Comparison of ENCODE assay signal across 20 cellular contexts in genomic region chr10:125840955-125841354, GRCh38. TPM values are rescaled to one million over a fixed set of nuclear protein-coding genes. Genes with fewer than 3 reads are reported as not detected.
DNase-seq lines count a peak whose midpoint lies in the region; ATAC-seq, FAIRE-seq and TF ChIP-seq lines count a peak whose summit lies in the region.
"Had no signal": no experiment of that assay in that cellular context is flagged by ENCODE, and none has a peak within 500 bp of the region (broad histone marks: within the 10 kb centered on the region; RNA-seq: fewer than 3 reads in every experiment).

No MANE protein-coding gene starts in this region.

- H3K27ac ChIP-seq in caudate nucleus (ENCODE audit: low read depth, low read length) = peak overlapping the region; percentile 58
- H3K27ac ChIP-seq: colonic mucosa, upper lobe of right lung had no signal

- H3K4me3 ChIP-seq in BE2C (ENCODE audit: low read depth, low read length) = no peak overlapping the region
- H3K4me3 ChIP-seq: colonic mucosa, upper lobe of right lung had no signal

- no peak for TF ChIP-seq POLR2A in GM12892 (IDR thresholded peaks at IDR 0.05; ENCODE audit: low read depth, low read length)

- no peak for TF ChIP-seq CTCF in BE2C (IDR thresholded peaks at IDR 0.05; ENCODE audit: low read depth, low read length)

- no peak for ATAC-seq in GM21723 (IDR thresholded peaks at IDR 0.05; ENCODE audit: unreplicated experiment)
- ATAC-seq: activated CD4-positive, alpha-beta T cell treated with anti-CD3 and anti-CD28 coated beads for 36 hours; stimulated activated naive CD8-positive, alpha-beta T cell treated with anti-CD3 and anti-CD28 coated beads, Interleukin-15, Interleukin-2, amounts not matched to agents 100 U/mL and 50 U/mL, for 24 hours; upper lobe of right lung had no signal

- no peaks in the 10 kb centered on the region for H3K27me3 ChIP-seq in BE2C
- H3K27me3 ChIP-seq: colonic mucosa, upper lobe of right lung had no signal

- H3K4me1 ChIP-seq in BE2C = no peaks in the 10 kb centered on the region
- H3K4me1 ChIP-seq: colonic mucosa, upper lobe of right lung had no signal

- peaks cover 49% of the 10 kb centered on the region for H3K36me3 ChIP-seq in BE2C

- peak; percentile 4 for DNase-seq in DMS153 treated with DMSO at 0.1 percent for 48 hours (lab: John Stamatoyannopoulos, UW; ENCODE audit: unreplicated experiment)
- peak; percentile 16 for DNase-seq in M059J (ENCODE audit: low read depth)
- DNase-seq in caudate nucleus (lab: John Stamatoyannopoulos, UW) = no peak
- peak; percentile 8 to 63 for DNase-seq in lung microvascular endothelial cell (ENCODE audit: low read depth in 2 of 2)
- DNase-seq in GM12892 (ENCODE audit: insufficient read length) = no peak
- DNase-seq in BE2C = no peak
- DNase-seq: activated CD4-positive, alpha-beta T cell treated with anti-CD3 and anti-CD28 coated beads for 36 hours; amygdala; colonic mucosa; COR-L47; glutamatergic neuron; H9; NCI-H2171; stimulated activated CD4-positive, alpha-beta T cell treated with anti-CD3 and anti-CD28 coated beads, Interleukin-1b, Interleukin-23, amount 100 ng/mL, for 48 hours; stimulated activated naive CD8-positive, alpha-beta T cell treated with anti-CD3 and anti-CD28 coated beads, Interleukin-15, Interleukin-2, amounts not matched to agents 100 U/mL and 50 U/mL, for 24 hours; upper lobe of right lung had no signal

- H3K9me3 ChIP-seq in BE2C = no peaks in the 10 kb centered on the region
- H3K9me3 ChIP-seq: colonic mucosa, upper lobe of right lung had no signal

- no peak for FAIRE-seq in GM12892 (lab: Jason Lieb, UNC)
- FAIRE-seq: G401.6, RCC 7860 had no signal

RNA-seq across cellular contexts. Expression of gene BCCIP, which starts 17.6 kb away (rescaled TPM):
- total RNA-seq in M059J (2014; rRNA removed; shearing (Covaris generic)) = 87.6 and 103 TPM in 2 replicates
- 22.2 and 31.7 TPM in 2 replicates for total RNA-seq in lung microvascular endothelial cell
- 91.6 TPM for polyA plus RNA-seq in GM12892 (2012; ENCODE audit: missing spikeins)
- polyA plus RNA-seq in BE2C (2012; ENCODE audit: insufficient read depth, insufficient read length, low read depth) = 93.3 TPM

RNA-seq across cellular contexts. Expression of gene UROS, which starts 17.9 kb away (rescaled TPM):
- total RNA-seq in M059J (2014; rRNA removed; shearing (Covaris generic)) = 73.3 and 100 TPM in 2 replicates
- total RNA-seq in lung microvascular endothelial cell = 48.4 and 56.2 TPM in 2 replicates
- 65.8 TPM for polyA plus RNA-seq in GM12892 (2012; ENCODE audit: missing spikeins)
- 41.5 TPM for polyA plus RNA-seq in BE2C (2012; ENCODE audit: insufficient read depth, insufficient read length, low read depth)

RNA-seq across cellular contexts. Expression of gene DHX32, which starts 40.1 kb away (rescaled TPM):
- 60.0 and 60.7 TPM in 2 replicates for total RNA-seq in M059J (2014; rRNA removed; shearing (Covaris generic))
- 32.9 and 43.8 TPM in 2 replicates for total RNA-seq in lung microvascular endothelial cell
- polyA plus RNA-seq in GM12892 (2012; ENCODE audit: missing spikeins) = 16.1 TPM
- 4.2 TPM for polyA plus RNA-seq in BE2C (2012; ENCODE audit: insufficient read depth, insufficient read length, low read depth)

RNA-seq across cellular contexts. Expression of gene FANK1, which starts 55.4 kb away (rescaled TPM):
- 4.5 and 11.2 TPM in 2 replicates for total RNA-seq in M059J (2014; rRNA removed; shearing (Covaris generic))
- total RNA-seq in lung microvascular endothelial cell = 0.60 and 0.87 TPM in 2 replicates
- polyA plus RNA-seq in GM12892 (2012; ENCODE audit: missing spikeins) = 2.5 TPM
- not detected for polyA plus RNA-seq in BE2C (2012; ENCODE audit: insufficient read depth, insufficient read length, low read depth)
- polyA plus RNA-seq: liver had no signal

Comparison
In these comparisons a context has a peak if more than half of its experiments do, and no peak if none do; other contexts are left out.
1. DNase-seq: peak in DMS153 treated with DMSO at 0.1 percent for 48 hours (single experiment), M059J (single experiment) and lung microvascular endothelial cell (2 of 2); none in caudate nucleus (0 of 61), GM12892 (single experiment) and BE2C (single experiment).